ENCODE assay signal across 14 cellular contexts in genomic region chr6:154371337-154371736, GRCh38. TPM values are rescaled to one million over a fixed set of nuclear protein-coding genes. Genes with fewer than 3 reads are reported as not detected.
DNase-seq lines count a peak whose midpoint lies in the region; ATAC-seq and TF ChIP-seq lines count a peak whose summit lies in the region.
"Had no signal": no experiment of that assay in that cellular context is flagged by ENCODE, and none has a peak within 500 bp of the region (broad histone marks: within the 10 kb centered on the region; RNA-seq: fewer than 3 reads in every experiment).

No MANE protein-coding gene starts in this region.

- H3K27me3 ChIP-seq in HL-60 (ENCODE audit: insufficient read depth, poor library complexity, severe bottlenecking) (no peaks in the 10 kb centered on the region), prostate gland (replicated peaks; ENCODE audit: insufficient read depth) (no peaks in the 10 kb centered on the region), neuronal stem cell (ENCODE audit: control insufficient read depth in 3 of 3, insufficient read depth in 3 of 3, low read depth in 1 of 3, low read length in 3 of 3) (no peaks in the 10 kb centered on the region)
- H3K27me3 ChIP-seq: SJSA1 had no signal

- no peak overlapping the region for H2BK15ac ChIP-seq in neuronal stem cell (ENCODE audit: low read length)

- DNase-seq in CD14-positive monocyte (ENCODE audit: low spot score) = no peak
- DNase-seq in HL-60 (ENCODE audit: low read depth in 1 of 2, low spot score in 1 of 2) = peak; percentile 32 to 73
- peak; percentile 35 to 82 for DNase-seq in NOMO-1 (lab: John Stamatoyannopoulos, UW; ENCODE audit: unreplicated experiment in 2 of 2)
- no peak for DNase-seq in prostate gland (ENCODE audit: low spot score)
- no peak for DNase-seq in HuH-7 (ENCODE audit: low spot score)
- DNase-seq in neuronal stem cell (ENCODE audit: low spot score) = no peak
- DNase-seq: CD4-positive, alpha-beta memory T cell; MM.1S; NCI-H1694; NCI-H774 had no signal

- no peak overlapping the region for H3K18ac ChIP-seq in neuronal stem cell (ENCODE audit: low read length)

- no peak for TF ChIP-seq POLR2A in prostate gland (IDR thresholded peaks at IDR 0.05)

- H3K36me3 Mint-ChIP-seq in CD14-positive monocyte = no peaks in the 10 kb centered on the region
- no peaks in the 10 kb centered on the region for H3K36me3 Mint-ChIP-seq in dendritic cell treated with granulocyte-macrophage colony-stimulating factor and Interleukin-4, amounts not matched to agents 40 ng/mL and 50 ng/mL, for 4 days (ENCODE audit: low read depth)
- H3K36me3 Mint-ChIP-seq: CD4-positive, alpha-beta memory T cell had no signal

- H3K9me3 Mint-ChIP-seq in CD14-positive monocyte = no peaks in the 10 kb centered on the region
- H3K9me3 Mint-ChIP-seq in dendritic cell treated with granulocyte-macrophage colony-stimulating factor and Interleukin-4, amounts not matched to agents 40 ng/mL and 50 ng/mL, for 4 days = no peaks in the 10 kb centered on the region
- H3K9me3 Mint-ChIP-seq: CD4-positive, alpha-beta memory T cell; GM23338 had no signal

- H3K27ac Mint-ChIP-seq in CD14-positive monocyte = peak overlapping the region in 6 of 7 donors; percentile 5 to 80 (median 40)
- peak overlapping the region; percentile 76 for H3K27ac Mint-ChIP-seq in dendritic cell treated with granulocyte-macrophage colony-stimulating factor and Interleukin-4, amounts not matched to agents 40 ng/mL and 50 ng/mL, for 4 days
- H3K27ac Mint-ChIP-seq: CD4-positive, alpha-beta memory T cell; GM23338 had no signal

- H3K9me3 ChIP-seq in prostate gland = no peaks in the 10 kb centered on the region
- H3K9me3 ChIP-seq in neuronal stem cell (replicated peaks in 1 of 2; ENCODE audit: control insufficient read depth in 2 of 2, insufficient read depth in 1 of 2, low read depth in 1 of 2, low read length in 2 of 2) = no peaks in the 10 kb centered on the region

- no peak overlapping the region for H4K8ac ChIP-seq in neuronal stem cell (ENCODE audit: low read depth, low read length)

- no peak overlapping the region for H3K4ac ChIP-seq in neuronal stem cell (ENCODE audit: low read length)

- H3K4me3 Mint-ChIP-seq in CD14-positive monocyte = peak overlapping the region in 1 of 2 donors; percentile 77
- no peak overlapping the region for H3K4me3 Mint-ChIP-seq in dendritic cell treated with granulocyte-macrophage colony-stimulating factor and Interleukin-4, amounts not matched to agents 40 ng/mL and 50 ng/mL, for 4 days
- H3K4me3 Mint-ChIP-seq: GM23338 had no signal

- no peaks in the 10 kb centered on the region for H3K79me1 ChIP-seq in neuronal stem cell (ENCODE audit: low read depth, low read length)

- no peak overlapping the region for H2BK5ac ChIP-seq in neuronal stem cell (ENCODE audit: low read length)

- no peak overlapping the region for H3K23ac ChIP-seq in neuronal stem cell (ENCODE audit: low read depth, low read length, poor library complexity)

- ATAC-seq in GM21381 (IDR thresholded peaks at IDR 0.05; ENCODE audit: unreplicated experiment) = no peak

- no peak overlapping the region for H3K14ac ChIP-seq in neuronal stem cell (ENCODE audit: low read length)

- no peak for TF ChIP-seq CTCF in CD14-positive monocyte (IDR thresholded peaks at IDR 0.05)
- TF ChIP-seq CTCF in HL-60 (IDR thresholded peaks at IDR 0.05; ENCODE audit: insufficient read depth, low read length) = no peak
- TF ChIP-seq CTCF in prostate gland (IDR thresholded peaks at IDR 0.05) = no peak

- H3K36me3 ChIP-seq in prostate gland = no peaks in the 10 kb centered on the region
- no peaks in the 10 kb centered on the region for H3K36me3 ChIP-seq in neuronal stem cell (replicated peaks in 1 of 2; ENCODE audit: control insufficient read depth in 2 of 2, insufficient read depth in 2 of 2, low read length in 2 of 2)
- H3K36me3 ChIP-seq: SJSA1 had no signal

- no peak overlapping the region for H2AFZ ChIP-seq in neuronal stem cell (ENCODE audit: low read length)
- H2AFZ ChIP-seq: GM23338 had no signal

- H3K27me3 Mint-ChIP-seq in CD14-positive monocyte (ENCODE audit: low read depth in 3 of 3) = no peaks in the 10 kb centered on the region
- no peaks in the 10 kb centered on the region for H3K27me3 Mint-ChIP-seq in dendritic cell treated with granulocyte-macrophage colony-stimulating factor and Interleukin-4, amounts not matched to agents 40 ng/mL and 50 ng/mL, for 4 days

- peaks cover 47% of the 10 kb centered on the region for H3K4me1 Mint-ChIP-seq in CD14-positive monocyte
- H3K4me1 Mint-ChIP-seq in dendritic cell treated with granulocyte-macrophage colony-stimulating factor and Interleukin-4, amounts not matched to agents 40 ng/mL and 50 ng/mL, for 4 days (ENCODE audit: low read depth) = peaks cover 49% of the 10 kb centered on the region
- H3K4me1 Mint-ChIP-seq: GM23338 had no signal

- H3K27ac ChIP-seq in HL-60 (replicated peaks) (no peak overlapping the region), prostate gland (no peak overlapping the region), neuronal stem cell (replicated peaks; ENCODE audit: low read length) (no peak overlapping the region)
- H3K27ac ChIP-seq: SJSA1 had no signal

- no peak overlapping the region for H2BK12ac ChIP-seq in neuronal stem cell (ENCODE audit: low read length)

- H3K4me1 ChIP-seq in prostate gland (replicated peaks) (no peaks in the 10 kb centered on the region), neuronal stem cell (ENCODE audit: control insufficient read depth in 2 of 2, insufficient read depth in 1 of 2, low read depth in 1 of 2, low read length in 2 of 2) (no peaks in the 10 kb centered on the region)

- H2BK120ac ChIP-seq in neuronal stem cell (ENCODE audit: low read depth, low read length) = no peak overlapping the region

- no peak overlapping the region for H4K91ac ChIP-seq in neuronal stem cell (ENCODE audit: low read depth, low read length, poor library complexity)

- no peak overlapping the region for H2AK5ac ChIP-seq in neuronal stem cell (ENCODE audit: low read depth, low read length)

- intact Hi-C loops in CD14-positive monocyte (cut with micrococcal nuclease) (no loop called here), prostate gland (cut with DNase I) (no loop called here)
- intact Hi-C loops in dendritic cell treated with granulocyte-macrophage colony-stimulating factor and Interleukin-4, amounts not matched to agents 40 ng/mL and 50 ng/mL, for 4 days (cut with micrococcal nuclease) = loop anchor here (2.0 kb wide), 1 partner anchor 217 kb away; no protein-coding TSS in a partner anchor

- WGBS in prostate gland = 78% methylated on average over 6 of the region's 6 CpGs
- no CpG with 5 or more reads among the region's 6 CpGs for WGBS in neuronal stem cell (ENCODE audit: extremely low coverage in 2 of 2, insufficient read length in 2 of 2, insufficient replicate concordance in 1 of 2), 2 donors

- H3K9ac ChIP-seq in neuronal stem cell (ENCODE audit: low read depth, low read length, poor library complexity) = no peak overlapping the region

- H3K4me2 ChIP-seq in neuronal stem cell (ENCODE audit: insufficient read depth, low read length, poor library complexity, severe bottlenecking) = no peak overlapping the region
- H3K4me2 ChIP-seq: GM23338 had no signal

- H3K4me3 ChIP-seq in HL-60 (replicated peaks; ENCODE audit: insufficient read depth, low read length) = no peak overlapping the region
- no peak overlapping the region for H3K4me3 ChIP-seq in prostate gland
- no peak overlapping the region for H3K4me3 ChIP-seq in neuronal stem cell (ENCODE audit: low read length in 2 of 2)
- H3K4me3 ChIP-seq: GM23338, SJSA1 had no signal

RNA-seq across cellular contexts. Expression of gene IPCEF1, which starts 14.7 kb away (rescaled TPM):
- polyA plus RNA-seq in CD14-positive monocyte = 10 to 100 TPM; 14.7 to 16.5 TPM
- total RNA-seq in prostate gland = 1 to 10 TPM; 1.0 to 6.1 TPM
- polyA plus RNA-seq in neuronal stem cell (2013, experiment 1 of 2) = 0.21 TPM
- polyA plus RNA-seq in neuronal stem cell (2013, experiment 2 of 2) = 0.25 TPM

Comparison
In these comparisons a context has a peak if more than half of its experiments do, and no peak if none do; other contexts are left out.
1. DNase-seq: peak in HL-60 (2 of 2) and NOMO-1 (2 of 2); none in CD14-positive monocyte (single experiment), prostate gland (single experiment), HuH-7 (single experiment) and neuronal stem cell (single experiment).